7 cellular contexts compared by ENCODE assay signal in the genomic region with DNA sequence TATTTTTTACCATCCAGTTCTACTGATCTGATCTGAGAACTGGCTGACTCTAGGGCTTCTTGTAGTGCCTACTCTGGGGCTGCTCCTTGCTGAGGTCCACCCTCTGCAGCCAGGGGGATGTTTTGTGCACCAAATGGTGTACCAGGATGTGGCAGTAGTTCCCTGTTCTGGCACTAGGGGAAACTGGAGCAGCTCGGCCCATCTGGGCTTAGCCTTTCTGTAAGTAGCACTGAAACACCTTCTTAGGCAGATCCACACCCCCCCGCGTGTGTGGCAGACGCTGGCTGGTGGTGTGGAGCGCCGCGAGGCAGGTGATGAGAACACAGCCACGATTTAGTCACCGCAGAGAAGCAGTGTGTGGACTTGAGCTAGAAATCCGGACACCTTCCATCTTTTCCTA. TPM values are rescaled to one million over a fixed set of nuclear protein-coding genes. Genes with fewer than 3 reads are reported as not detected.
DNase-seq lines count a peak whose midpoint lies in the region; ATAC-seq and TF ChIP-seq lines count a peak whose summit lies in the region.

No MANE protein-coding gene starts in this region.

- H3K4me3 Mint-ChIP-seq in activated B cell treated with CpG ODN at 0.5 μM for 24 hours = no peak overlapping the region

- no peaks in the 10 kb centered on the region for H3K9me3 Mint-ChIP-seq in activated B cell treated with CpG ODN at 0.5 μM for 24 hours

- POLR2A ChIA-PET in activated B cell treated with CpG ODN at 0.5 μM for 24 hours (lab: Charles Lee) = no interaction called here

- H3K9me3 ChIP-seq in left ventricle myocardium inferior (replicated peaks) (no peaks in the 10 kb centered on the region), testis (no peaks in the 10 kb centered on the region)

- no peak overlapping the region for H3K4me3 ChIP-seq in left ventricle myocardium inferior
- no peak overlapping the region for H3K4me3 ChIP-seq in testis

- H3K27ac ChIP-seq in left ventricle myocardium inferior (replicated peaks) (peak overlapping the region; percentile 18), testis (no peak overlapping the region)

- intact Hi-C loops in activated B cell treated with CpG ODN at 0.5 μM for 24 hours (cut with micrococcal nuclease) = no loop called here
- intact Hi-C loops in left ventricle myocardium inferior (cut with micrococcal nuclease) = no loop called here
- intact Hi-C loops in testis (cut with DNase I; ENCODE audit: low total_unique reads) = no loop called here

- H3K4me1 ChIP-seq in left ventricle myocardium inferior = peaks cover 21% of the 10 kb centered on the region
- no peaks in the 10 kb centered on the region for H3K4me1 ChIP-seq in testis

- ATAC-seq in activated B cell treated with CpG ODN at 0.5 μM for 24 hours (ENCODE audit: low read depth) (peak; percentile 52), HG02938 (IDR thresholded peaks at IDR 0.05; ENCODE audit: unreplicated experiment) (no peak)

- no peak overlapping the region for H3K27ac Mint-ChIP-seq in activated B cell treated with CpG ODN at 0.5 μM for 24 hours

- H3K36me3 ChIP-seq in left ventricle myocardium inferior = peaks cover 9% of the 10 kb centered on the region
- H3K36me3 ChIP-seq in testis (ENCODE audit: low read depth, missing control alignments) = no peaks in the 10 kb centered on the region

- no peak for TF ChIP-seq POLR2A in testis (IDR thresholded peaks at IDR 0.05)

- 77 to 79% methylated on average over 10 of the region's 10 CpGs for WGBS in testis, 2 donors

- no peaks in the 10 kb centered on the region for H3K4me1 Mint-ChIP-seq in activated B cell treated with CpG ODN at 0.5 μM for 24 hours

- no peak for TF ChIP-seq CTCF in activated B cell treated with CpG ODN at 0.5 μM for 24 hours (IDR thresholded peaks at IDR 0.05)
- peak; percentile 49 for TF ChIP-seq CTCF in left ventricle myocardium inferior (IDR thresholded peaks at IDR 0.05; ENCODE audit: borderline replicate concordance)
- peak in 2 of 3 experiments; percentile 24 to 30 for TF ChIP-seq CTCF in testis (IDR thresholded peaks at IDR 0.05)

- DNase-seq in ELF-1 (ENCODE audit: low read depth, low spot score) (peak; percentile 80), LHCN-M2 (ENCODE audit: low read depth) (peak; percentile 30), activated B cell treated with CpG ODN at 0.5 μM for 24 hours (no peak), left ventricle myocardium inferior (no peak), testis (no peak), NCI-H1436 (lab: John Stamatoyannopoulos, UW) (no peak)

- no peaks in the 10 kb centered on the region for H3K27me3 ChIP-seq in left ventricle myocardium inferior (ENCODE audit: low read depth)
- no peaks in the 10 kb centered on the region for H3K27me3 ChIP-seq in testis

- H3K36me3 Mint-ChIP-seq in activated B cell treated with CpG ODN at 0.5 μM for 24 hours (ENCODE audit: low read depth) = no peaks in the 10 kb centered on the region

- H3K27me3 Mint-ChIP-seq in activated B cell treated with CpG ODN at 0.5 μM for 24 hours = no peaks in the 10 kb centered on the region

- CTCF ChIA-PET in activated B cell treated with CpG ODN at 0.5 μM for 24 hours (lab: Charles Lee) = no interaction called here

RNA-seq across cellular contexts. Expression of a gene that starts 17.0 kb away (rescaled TPM):
- total RNA-seq in LHCN-M2 (2014; rRNA removed) (51.0 and 52.8 TPM in 2 replicates), activated B cell treated with CpG ODN at 0.5 μM for 24 hours (4.3 TPM in 2 replicates), left ventricle myocardium inferior (18.1 TPM), testis (10 to 100 TPM; 36.1 to 38.3 TPM)
- 63.1 TPM for polyA plus RNA-seq in LHCN-M2 (2012)
- 26.6 TPM for polyA plus RNA-seq in testis (ENCODE audit: insufficient read depth, low read depth, low replicate concordance)

Comparison
In these comparisons a context has a peak if more than half of its experiments do, and no peak if none do; other contexts are left out.
1. DNase-seq: peak in ELF-1 (single experiment) and LHCN-M2 (single experiment); none in activated B cell treated with CpG ODN at 0.5 μM for 24 hours (single experiment), left ventricle myocardium inferior (single experiment), testis (single experiment) and NCI-H1436 (single experiment).